ENCODE assay signal across 1 cellular context in the genomic region with DNA sequence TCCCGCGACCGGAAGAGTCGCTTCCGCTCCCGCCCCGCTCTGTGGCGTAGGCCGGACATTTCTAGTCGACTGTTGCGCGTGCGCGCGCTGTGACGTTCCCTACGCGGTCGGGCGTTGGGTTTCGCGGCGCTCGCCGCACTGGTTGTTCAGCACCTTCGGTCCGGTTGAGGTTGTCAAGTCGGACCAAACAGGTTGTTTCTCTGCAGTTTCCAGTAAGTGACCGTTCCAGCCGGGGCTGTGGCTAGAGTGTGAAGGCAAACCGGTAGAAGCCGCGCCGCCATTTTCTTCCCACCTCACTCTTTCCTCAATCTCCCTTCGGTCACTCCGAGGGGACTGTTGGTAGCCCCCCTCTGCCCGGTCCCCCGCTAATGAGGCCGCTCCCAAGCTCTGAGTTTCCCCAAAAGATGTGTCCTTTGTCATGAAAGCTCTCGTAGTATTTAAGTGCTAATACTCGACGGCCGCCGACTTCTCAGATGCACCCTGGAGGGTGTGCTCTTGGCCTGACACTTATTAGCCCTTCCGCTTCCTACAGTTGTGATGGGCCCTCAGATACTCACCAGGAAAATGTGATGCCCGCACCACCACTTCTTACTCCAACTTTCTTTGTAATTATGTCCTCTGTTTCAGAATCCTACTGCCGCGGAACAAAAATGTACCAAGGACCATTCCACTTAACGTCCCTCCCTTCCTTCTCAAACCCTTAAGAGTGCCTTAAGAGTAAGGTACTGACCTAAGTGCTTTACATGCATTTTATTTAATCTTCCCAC.
TF ChIP-seq lines count a peak whose summit lies in the region.

No MANE protein-coding gene starts in this region.

TF ChIP-seq in K562, 482 proteins besides CTCF, POLR2A, EP300 and RAD21 (continued from another document and continues in another):
- TF ChIP-seq NFXL1 (CRISPR knock-in tag; IDR thresholded peaks at IDR 0.05) (no peak), TCFL5 (CRISPR knock-in tag; conservative IDR thresholded peaks at IDR 0.05) (no peak), TCF7 (IDR thresholded peaks at IDR 0.05; ENCODE audit: borderline replicate concordance) (no peak; the same call in none of the 2 replicates), ZNF174 (CRISPR knock-in tag; IDR thresholded peaks at IDR 0.05) (no peak), TGIF2 (CRISPR knock-in tag; IDR thresholded peaks at IDR 0.05) (no peak), ERF (CRISPR knock-in tag; IDR thresholded peaks at IDR 0.05) (no peak), CBX1 (IDR thresholded peaks at IDR 0.05; ENCODE audit: low read depth) (peak; percentile 83; the same call in 1 of the 2 replicates), EWSR1 (IDR thresholded peaks at IDR 0.05; ENCODE audit: borderline replicate concordance, low read depth, partially characterized antibody) (no peak), MECOM (CRISPR knock-in tag; IDR thresholded peaks at IDR 0.05) (no peak), SIN3B (IDR thresholded peaks at IDR 0.05; ENCODE audit: low read depth) (peak; percentile 45), SMC3 (conservative IDR thresholded peaks at IDR 0.05; ENCODE audit: insufficient read depth, low read depth, low read length) (0 out of 2 replicates have a peak, but pooled peaks have one; percentile 2), FOXJ2 (tag; IDR thresholded peaks at IDR 0.05) (peak; percentile 70; the same call in 1 of the 2 replicates), GTF2E2 (tag; IDR thresholded peaks at IDR 0.05) (peak; percentile 98), ZNF354B (CRISPR knock-in tag; IDR thresholded peaks at IDR 0.05) (no peak), CC2D1A (IDR thresholded peaks at IDR 0.05) (peak; percentile 99), YY1 (IDR thresholded peaks at IDR 0.05; ENCODE audit: borderline replicate concordance in 1 of 3, control insufficient read depth in 1 of 3, extremely low read depth in 1 of 3, insufficient read depth in 3 of 3, insufficient read length in 1 of 3, insufficient replicate concordance in 2 of 3, low read depth in 1 of 3, low read length in 2 of 3) (peak; percentile 83 to 93 (median 88)), SP1 (CRISPR knock-in tag; IDR thresholded peaks at IDR 0.05) (peak; percentile 69; the same call in 1 of the 2 replicates), SMARCA4 (IDR thresholded peaks at IDR 0.05) (0 out of 2 replicates have a peak, but pooled peaks have one; percentile 38), POLR2AphosphoS5 (IDR thresholded peaks at IDR 0.05; ENCODE audit: control insufficient read depth, insufficient read depth, low read depth, low read length) (peak; percentile 99), HMGN3 (IDR thresholded peaks at IDR 0.05; ENCODE audit: borderline replicate concordance, extremely low read depth, insufficient read length, low read depth, low read length) (peak; percentile 64), MAFF (IDR thresholded peaks at IDR 0.05; ENCODE audit: low read length) (no peak), ZNF175 (CRISPR knock-in tag; IDR thresholded peaks at IDR 0.05; ENCODE audit: low read depth) (peak; percentile 22; the same call in 1 of the 2 replicates), HMG20B (CRISPR knock-in tag; IDR thresholded peaks at IDR 0.05) (no peak), ZNF778 (CRISPR knock-in tag; IDR thresholded peaks at IDR 0.05) (no peak), KDM5B (IDR thresholded peaks at IDR 0.05; ENCODE audit: insufficient replicate concordance, low read depth, low read length) (peak; percentile 97), HSF4 (CRISPR knock-in tag; IDR thresholded peaks at IDR 0.05; ENCODE audit: borderline replicate concordance) (0 out of 2 replicates have a peak, but pooled peaks have one; percentile 51), XRCC5 (IDR thresholded peaks at IDR 0.05; ENCODE audit: low read depth, low read length) (no peak), HOXB6 (CRISPR knock-in tag; IDR thresholded peaks at IDR 0.05; ENCODE audit: borderline replicate concordance) (no peak), NEUROD1 (IDR thresholded peaks at IDR 0.05; ENCODE audit: borderline replicate concordance, low read depth, low read length, partially characterized antibody) (peak; percentile 51), GABPB1 (CRISPR knock-in tag; IDR thresholded peaks at IDR 0.05) (peak; percentile 83)
- TF ChIP-seq, protein P1, sequence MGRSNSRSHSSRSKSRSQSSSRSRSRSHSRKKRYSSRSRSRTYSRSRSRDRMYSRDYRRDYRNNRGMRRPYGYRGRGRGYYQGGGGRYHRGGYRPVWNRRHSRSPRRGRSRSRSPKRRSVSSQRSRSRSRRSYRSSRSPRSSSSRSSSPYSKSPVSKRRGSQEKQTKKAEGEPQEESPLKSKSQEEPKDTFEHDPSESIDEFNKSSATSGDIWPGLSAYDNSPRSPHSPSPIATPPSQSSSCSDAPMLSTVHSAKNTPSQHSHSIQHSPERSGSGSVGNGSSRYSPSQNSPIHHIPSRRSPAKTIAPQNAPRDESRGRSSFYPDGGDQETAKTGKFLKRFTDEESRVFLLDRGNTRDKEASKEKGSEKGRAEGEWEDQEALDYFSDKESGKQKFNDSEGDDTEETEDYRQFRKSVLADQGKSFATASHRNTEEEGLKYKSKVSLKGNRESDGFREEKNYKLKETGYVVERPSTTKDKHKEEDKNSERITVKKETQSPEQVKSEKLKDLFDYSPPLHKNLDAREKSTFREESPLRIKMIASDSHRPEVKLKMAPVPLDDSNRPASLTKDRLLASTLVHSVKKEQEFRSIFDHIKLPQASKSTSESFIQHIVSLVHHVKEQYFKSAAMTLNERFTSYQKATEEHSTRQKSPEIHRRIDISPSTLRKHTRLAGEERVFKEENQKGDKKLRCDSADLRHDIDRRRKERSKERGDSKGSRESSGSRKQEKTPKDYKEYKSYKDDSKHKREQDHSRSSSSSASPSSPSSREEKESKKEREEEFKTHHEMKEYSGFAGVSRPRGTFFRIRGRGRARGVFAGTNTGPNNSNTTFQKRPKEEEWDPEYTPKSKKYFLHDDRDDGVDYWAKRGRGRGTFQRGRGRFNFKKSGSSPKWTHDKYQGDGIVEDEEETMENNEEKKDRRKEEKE (IDR thresholded peaks at IDR 0.05; ENCODE audit: borderline replicate concordance in 1 of 2, control insufficient read depth in 1 of 2, low read depth in 2 of 2, low read length in 1 of 2) = no peak
- TF ChIP-seq, protein P2, sequence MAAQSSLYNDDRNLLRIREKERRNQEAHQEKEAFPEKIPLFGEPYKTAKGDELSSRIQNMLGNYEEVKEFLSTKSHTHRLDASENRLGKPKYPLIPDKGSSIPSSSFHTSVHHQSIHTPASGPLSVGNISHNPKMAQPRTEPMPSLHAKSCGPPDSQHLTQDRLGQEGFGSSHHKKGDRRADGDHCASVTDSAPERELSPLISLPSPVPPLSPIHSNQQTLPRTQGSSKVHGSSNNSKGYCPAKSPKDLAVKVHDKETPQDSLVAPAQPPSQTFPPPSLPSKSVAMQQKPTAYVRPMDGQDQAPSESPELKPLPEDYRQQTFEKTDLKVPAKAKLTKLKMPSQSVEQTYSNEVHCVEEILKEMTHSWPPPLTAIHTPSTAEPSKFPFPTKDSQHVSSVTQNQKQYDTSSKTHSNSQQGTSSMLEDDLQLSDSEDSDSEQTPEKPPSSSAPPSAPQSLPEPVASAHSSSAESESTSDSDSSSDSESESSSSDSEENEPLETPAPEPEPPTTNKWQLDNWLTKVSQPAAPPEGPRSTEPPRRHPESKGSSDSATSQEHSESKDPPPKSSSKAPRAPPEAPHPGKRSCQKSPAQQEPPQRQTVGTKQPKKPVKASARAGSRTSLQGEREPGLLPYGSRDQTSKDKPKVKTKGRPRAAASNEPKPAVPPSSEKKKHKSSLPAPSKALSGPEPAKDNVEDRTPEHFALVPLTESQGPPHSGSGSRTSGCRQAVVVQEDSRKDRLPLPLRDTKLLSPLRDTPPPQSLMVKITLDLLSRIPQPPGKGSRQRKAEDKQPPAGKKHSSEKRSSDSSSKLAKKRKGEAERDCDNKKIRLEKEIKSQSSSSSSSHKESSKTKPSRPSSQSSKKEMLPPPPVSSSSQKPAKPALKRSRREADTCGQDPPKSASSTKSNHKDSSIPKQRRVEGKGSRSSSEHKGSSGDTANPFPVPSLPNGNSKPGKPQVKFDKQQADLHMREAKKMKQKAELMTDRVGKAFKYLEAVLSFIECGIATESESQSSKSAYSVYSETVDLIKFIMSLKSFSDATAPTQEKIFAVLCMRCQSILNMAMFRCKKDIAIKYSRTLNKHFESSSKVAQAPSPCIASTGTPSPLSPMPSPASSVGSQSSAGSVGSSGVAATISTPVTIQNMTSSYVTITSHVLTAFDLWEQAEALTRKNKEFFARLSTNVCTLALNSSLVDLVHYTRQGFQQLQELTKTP (IDR thresholded peaks at IDR 0.05; ENCODE audit: low read depth in 1 of 2, partially characterized antibody in 2 of 2) = peak; percentile 39 to 77
- TF ChIP-seq, protein P3, sequence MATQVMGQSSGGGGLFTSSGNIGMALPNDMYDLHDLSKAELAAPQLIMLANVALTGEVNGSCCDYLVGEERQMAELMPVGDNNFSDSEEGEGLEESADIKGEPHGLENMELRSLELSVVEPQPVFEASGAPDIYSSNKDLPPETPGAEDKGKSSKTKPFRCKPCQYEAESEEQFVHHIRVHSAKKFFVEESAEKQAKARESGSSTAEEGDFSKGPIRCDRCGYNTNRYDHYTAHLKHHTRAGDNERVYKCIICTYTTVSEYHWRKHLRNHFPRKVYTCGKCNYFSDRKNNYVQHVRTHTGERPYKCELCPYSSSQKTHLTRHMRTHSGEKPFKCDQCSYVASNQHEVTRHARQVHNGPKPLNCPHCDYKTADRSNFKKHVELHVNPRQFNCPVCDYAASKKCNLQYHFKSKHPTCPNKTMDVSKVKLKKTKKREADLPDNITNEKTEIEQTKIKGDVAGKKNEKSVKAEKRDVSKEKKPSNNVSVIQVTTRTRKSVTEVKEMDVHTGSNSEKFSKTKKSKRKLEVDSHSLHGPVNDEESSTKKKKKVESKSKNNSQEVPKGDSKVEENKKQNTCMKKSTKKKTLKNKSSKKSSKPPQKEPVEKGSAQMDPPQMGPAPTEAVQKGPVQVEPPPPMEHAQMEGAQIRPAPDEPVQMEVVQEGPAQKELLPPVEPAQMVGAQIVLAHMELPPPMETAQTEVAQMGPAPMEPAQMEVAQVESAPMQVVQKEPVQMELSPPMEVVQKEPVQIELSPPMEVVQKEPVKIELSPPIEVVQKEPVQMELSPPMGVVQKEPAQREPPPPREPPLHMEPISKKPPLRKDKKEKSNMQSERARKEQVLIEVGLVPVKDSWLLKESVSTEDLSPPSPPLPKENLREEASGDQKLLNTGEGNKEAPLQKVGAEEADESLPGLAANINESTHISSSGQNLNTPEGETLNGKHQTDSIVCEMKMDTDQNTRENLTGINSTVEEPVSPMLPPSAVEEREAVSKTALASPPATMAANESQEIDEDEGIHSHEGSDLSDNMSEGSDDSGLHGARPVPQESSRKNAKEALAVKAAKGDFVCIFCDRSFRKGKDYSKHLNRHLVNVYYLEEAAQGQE (CRISPR knock-in tag; IDR thresholded peaks at IDR 0.05; ENCODE audit: low read depth) = peak; percentile 72; the same call in 1 of the 2 replicates
- TF ChIP-seq, protein P4, sequence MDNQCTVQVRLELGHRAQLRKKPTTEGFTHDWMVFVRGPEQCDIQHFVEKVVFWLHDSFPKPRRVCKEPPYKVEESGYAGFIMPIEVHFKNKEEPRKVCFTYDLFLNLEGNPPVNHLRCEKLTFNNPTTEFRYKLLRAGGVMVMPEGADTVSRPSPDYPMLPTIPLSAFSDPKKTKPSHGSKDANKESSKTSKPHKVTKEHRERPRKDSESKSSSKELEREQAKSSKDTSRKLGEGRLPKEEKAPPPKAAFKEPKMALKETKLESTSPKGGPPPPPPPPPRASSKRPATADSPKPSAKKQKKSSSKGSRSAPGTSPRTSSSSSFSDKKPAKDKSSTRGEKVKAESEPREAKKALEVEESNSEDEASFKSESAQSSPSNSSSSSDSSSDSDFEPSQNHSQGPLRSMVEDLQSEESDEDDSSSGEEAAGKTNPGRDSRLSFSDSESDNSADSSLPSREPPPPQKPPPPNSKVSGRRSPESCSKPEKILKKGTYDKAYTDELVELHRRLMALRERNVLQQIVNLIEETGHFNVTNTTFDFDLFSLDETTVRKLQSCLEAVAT (IDR thresholded peaks at IDR 0.05) = peak in 1 of 2 experiments; percentile 89; a peak in 2 of 4 replicates
- TF ChIP-seq, protein P5, sequence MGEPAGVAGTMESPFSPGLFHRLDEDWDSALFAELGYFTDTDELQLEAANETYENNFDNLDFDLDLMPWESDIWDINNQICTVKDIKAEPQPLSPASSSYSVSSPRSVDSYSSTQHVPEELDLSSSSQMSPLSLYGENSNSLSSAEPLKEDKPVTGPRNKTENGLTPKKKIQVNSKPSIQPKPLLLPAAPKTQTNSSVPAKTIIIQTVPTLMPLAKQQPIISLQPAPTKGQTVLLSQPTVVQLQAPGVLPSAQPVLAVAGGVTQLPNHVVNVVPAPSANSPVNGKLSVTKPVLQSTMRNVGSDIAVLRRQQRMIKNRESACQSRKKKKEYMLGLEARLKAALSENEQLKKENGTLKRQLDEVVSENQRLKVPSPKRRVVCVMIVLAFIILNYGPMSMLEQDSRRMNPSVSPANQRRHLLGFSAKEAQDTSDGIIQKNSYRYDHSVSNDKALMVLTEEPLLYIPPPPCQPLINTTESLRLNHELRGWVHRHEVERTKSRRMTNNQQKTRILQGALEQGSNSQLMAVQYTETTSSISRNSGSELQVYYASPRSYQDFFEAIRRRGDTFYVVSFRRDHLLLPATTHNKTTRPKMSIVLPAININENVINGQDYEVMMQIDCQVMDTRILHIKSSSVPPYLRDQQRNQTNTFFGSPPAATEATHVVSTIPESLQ (CRISPR knock-in tag; IDR thresholded peaks at IDR 0.05) = peak; percentile 94
- TF ChIP-seq, protein P6, sequence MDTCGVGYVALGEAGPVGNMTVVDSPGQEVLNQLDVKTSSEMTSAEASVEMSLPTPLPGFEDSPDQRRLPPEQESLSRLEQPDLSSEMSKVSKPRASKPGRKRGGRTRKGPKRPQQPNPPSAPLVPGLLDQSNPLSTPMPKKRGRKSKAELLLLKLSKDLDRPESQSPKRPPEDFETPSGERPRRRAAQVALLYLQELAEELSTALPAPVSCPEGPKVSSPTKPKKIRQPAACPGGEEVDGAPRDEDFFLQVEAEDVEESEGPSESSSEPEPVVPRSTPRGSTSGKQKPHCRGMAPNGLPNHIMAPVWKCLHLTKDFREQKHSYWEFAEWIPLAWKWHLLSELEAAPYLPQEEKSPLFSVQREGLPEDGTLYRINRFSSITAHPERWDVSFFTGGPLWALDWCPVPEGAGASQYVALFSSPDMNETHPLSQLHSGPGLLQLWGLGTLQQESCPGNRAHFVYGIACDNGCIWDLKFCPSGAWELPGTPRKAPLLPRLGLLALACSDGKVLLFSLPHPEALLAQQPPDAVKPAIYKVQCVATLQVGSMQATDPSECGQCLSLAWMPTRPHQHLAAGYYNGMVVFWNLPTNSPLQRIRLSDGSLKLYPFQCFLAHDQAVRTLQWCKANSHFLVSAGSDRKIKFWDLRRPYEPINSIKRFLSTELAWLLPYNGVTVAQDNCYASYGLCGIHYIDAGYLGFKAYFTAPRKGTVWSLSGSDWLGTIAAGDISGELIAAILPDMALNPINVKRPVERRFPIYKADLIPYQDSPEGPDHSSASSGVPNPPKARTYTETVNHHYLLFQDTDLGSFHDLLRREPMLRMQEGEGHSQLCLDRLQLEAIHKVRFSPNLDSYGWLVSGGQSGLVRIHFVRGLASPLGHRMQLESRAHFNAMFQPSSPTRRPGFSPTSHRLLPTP (IDR thresholded peaks at IDR 0.05; ENCODE audit: borderline replicate concordance, extremely low read depth, insufficient read length) = no peak
- TF ChIP-seq, protein P7, sequence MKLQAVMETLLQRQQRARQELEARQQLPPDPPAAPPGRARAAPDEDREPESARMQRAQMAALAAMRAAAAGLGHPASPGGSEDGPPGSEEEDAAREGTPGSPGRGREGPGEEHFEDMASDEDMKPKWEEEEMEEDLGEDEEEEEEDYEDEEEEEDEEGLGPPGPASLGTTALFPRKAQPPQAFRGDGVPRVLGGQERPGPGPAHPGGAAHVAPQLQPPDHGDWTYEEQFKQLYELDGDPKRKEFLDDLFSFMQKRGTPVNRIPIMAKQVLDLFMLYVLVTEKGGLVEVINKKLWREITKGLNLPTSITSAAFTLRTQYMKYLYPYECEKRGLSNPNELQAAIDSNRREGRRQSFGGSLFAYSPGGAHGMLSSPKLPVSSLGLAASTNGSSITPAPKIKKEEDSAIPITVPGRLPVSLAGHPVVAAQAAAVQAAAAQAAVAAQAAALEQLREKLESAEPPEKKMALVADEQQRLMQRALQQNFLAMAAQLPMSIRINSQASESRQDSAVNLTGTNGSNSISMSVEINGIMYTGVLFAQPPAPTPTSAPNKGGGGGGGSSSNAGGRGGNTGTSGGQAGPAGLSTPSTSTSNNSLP (IDR thresholded peaks at IDR 0.05; ENCODE audit: borderline replicate concordance, low read depth, low read length) = no peak
